ENCODE assay signal across 19 cellular contexts in the genomic region with DNA sequence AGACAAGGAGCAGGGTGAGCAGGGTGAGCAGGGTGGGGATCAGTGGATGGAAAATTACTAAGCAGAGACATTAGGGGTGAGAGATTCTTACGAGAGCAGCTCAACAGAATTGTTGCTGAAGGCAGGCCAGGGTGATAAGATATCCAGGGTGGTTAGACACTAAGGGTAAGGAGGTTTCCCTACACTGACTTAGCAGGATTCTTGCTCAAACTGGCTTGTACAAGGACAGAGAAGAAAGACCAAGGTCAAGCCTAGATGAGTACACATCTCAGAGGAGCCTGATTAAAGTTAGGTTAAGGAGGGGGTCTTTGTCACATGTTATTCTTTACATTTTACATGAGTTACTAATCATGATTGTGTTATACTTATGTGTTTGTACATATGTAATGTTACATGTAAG.
DNase-seq lines count a peak whose midpoint lies in the region; ATAC-seq, FAIRE-seq and TF ChIP-seq lines count a peak whose summit lies in the region.
"Had no signal": no experiment of that assay in that cellular context is flagged by ENCODE, and none has a peak within 500 bp of the region (broad histone marks: within the 10 kb centered on the region; RNA-seq: fewer than 3 reads in every experiment).

No MANE protein-coding gene starts in this region.

- POLR2A ChIA-PET in K562 (lab: Yijun Ruan, JAX): interaction anchor here (1.0 kb wide), 1 partner anchor 18 kb away, joined by 4 read pairs; no protein-coding TSS in a partner anchor

- no peak overlapping the region for H3K4me3 Mint-ChIP-seq in H9
- H3K4me3 Mint-ChIP-seq in stimulated activated memory B cell treated with anti-CD40 and anti-IgM and Interleukin-4, amounts not matched to agents 10 μg/mL and 1 μg/mL and 100 μg/mL, for 72 hours: no peak overlapping the region
- H3K4me3 Mint-ChIP-seq: B cell; CD4-positive, alpha-beta T cell; CD8-positive, alpha-beta T cell had no signal

- H3K23me2 ChIP-seq in H9 (ENCODE audit: insufficient read length, low read depth, low read length, poor library complexity, severe bottlenecking): no peaks in the 10 kb centered on the region

- no peaks in the 10 kb centered on the region for H3K79me1 ChIP-seq in H9 (ENCODE audit: insufficient read depth, low read depth, low read length, poor library complexity, severe bottlenecking)

- no CpG with 5 or more reads among the region's 1 CpG for WGBS in H9 (ENCODE audit: extremely low coverage, insufficient read length, low lambda C conversion rate)
- WGBS in K562 (ENCODE audit: insufficient coverage, low coverage, missing lambda C conversion rate): 7% methylated on average over 1 of the region's 1 CpG

- no peak for TF ChIP-seq RAD21 in K562 (CRISPR knock-in tag; conservative IDR thresholded peaks at IDR 0.05 in 1 of 2, IDR thresholded peaks at IDR 0.05 in 1 of 2)

- in situ Hi-C loops in K562 (cut with MboI): no loop called here

- H3K9me3 ChIP-seq in H9 (ENCODE audit: control insufficient read depth, low read depth, low read length) (no peaks in the 10 kb centered on the region), K562 (replicated peaks; ENCODE audit: control insufficient read depth, insufficient read depth, low read depth, low read length) (no peaks in the 10 kb centered on the region)
- H3K9me3 ChIP-seq: A549; BLaER1 treated with 17β-estradiol and CSF1 and Interleukin-3, amounts not matched to agents 10 nM and 100 nM; Caco-2 had no signal

- intact Hi-C loops in K562 (cut with micrococcal nuclease) (no loop called here), Right ventricle myocardium superior (cut with DNase I) (no loop called here)

- no peak overlapping the region for H2BK15ac ChIP-seq in H9 (ENCODE audit: low read depth, low read length)

- DNase-seq in H9: no peak
- DNase-seq in K562 (ENCODE audit: extremely low read depth in 1 of 4, low spot score in 3 of 4): peak in 1 of 4 experiments; percentile 27
- no peak for DNase-seq in Right ventricle myocardium superior
- no peak for DNase-seq in activated naive CD4-positive, alpha-beta T cell treated with anti-CD3 and anti-CD28 coated beads, Interleukin-2, amount 50 U/mL, for 16 hours
- DNase-seq: AML-193; Caco-2; Calu3; CD4-positive, alpha-beta T cell; CD8-positive, alpha-beta T cell; DMS79 treated with DMSO at 0.1 percent for 48 hours; GF-D8 had no signal

- H3K4ac ChIP-seq in H9 (ENCODE audit: low read depth, low read length): no peak overlapping the region

- no peaks in the 10 kb centered on the region for H3K27me3 Mint-ChIP-seq in H9 (ENCODE audit: low read depth)
- H3K27me3 Mint-ChIP-seq in stimulated activated memory B cell treated with anti-CD40 and anti-IgM and Interleukin-4, amounts not matched to agents 10 μg/mL and 1 μg/mL and 100 μg/mL, for 72 hours: peaks cover 10% of the 10 kb centered on the region
- H3K27me3 Mint-ChIP-seq: CD4-positive, alpha-beta T cell had no signal

- no peak overlapping the region for H4K91ac ChIP-seq in H9 (ENCODE audit: insufficient read length, low read depth, low read length)

- H3K56ac ChIP-seq in H9 (ENCODE audit: insufficient read length, low read depth, low read length): no peak overlapping the region

- no peaks in the 10 kb centered on the region for H3K36me3 ChIP-seq in K562 (ENCODE audit: control insufficient read depth, insufficient read depth, low read length)
- H3K36me3 ChIP-seq: BLaER1 treated with 17β-estradiol and CSF1 and Interleukin-3, amounts not matched to agents 10 nM and 100 nM had no signal

- TF ChIP-seq POLR2A in K562 (conservative IDR thresholded peaks at IDR 0.05): no peak

- H3K4me2 ChIP-seq in H9 (ENCODE audit: insufficient read depth, insufficient read length, low read length) (no peak overlapping the region), K562 (ENCODE audit: insufficient read depth, low read length) (no peak overlapping the region)
- H3K4me2 ChIP-seq: A549; BLaER1 treated with 17β-estradiol and CSF1 and Interleukin-3, amounts not matched to agents 10 nM and 100 nM had no signal

- no peak overlapping the region for H2BK12ac ChIP-seq in H9 (ENCODE audit: insufficient read length, low read depth, low read length)

- no peak overlapping the region for H4K8ac ChIP-seq in H9 (replicated peaks; ENCODE audit: insufficient read length, low read depth, low read length)

- no peak overlapping the region for H2BK120ac ChIP-seq in H9 (ENCODE audit: low read depth, low read length, poor library complexity, severe bottlenecking)

- H3K27me3 ChIP-seq in H9 (ENCODE audit: insufficient read depth, low read length): no peaks in the 10 kb centered on the region
- H3K27me3 ChIP-seq in K562 (ENCODE audit: control insufficient read depth in 2 of 2, insufficient read depth in 2 of 2, low read length in 2 of 2): no peaks in the 10 kb centered on the region
- H3K27me3 ChIP-seq: BLaER1 treated with 17β-estradiol and CSF1 and Interleukin-3, amounts not matched to agents 10 nM and 100 nM had no signal

- H3K9ac ChIP-seq in H9 (ENCODE audit: extremely low read depth, insufficient read length, low read length): no peak overlapping the region
- no peak overlapping the region for H3K9ac ChIP-seq in K562 (ENCODE audit: insufficient read depth in 1 of 2, low read depth in 2 of 2, low read length in 2 of 2)
- H3K9ac ChIP-seq: BLaER1 treated with 17β-estradiol and CSF1 and Interleukin-3, amounts not matched to agents 10 nM and 100 nM had no signal

- H3K9me3 Mint-ChIP-seq in H9: no peaks in the 10 kb centered on the region
- H3K9me3 Mint-ChIP-seq in stimulated activated memory B cell treated with anti-CD40 and anti-IgM and Interleukin-4, amounts not matched to agents 10 μg/mL and 1 μg/mL and 100 μg/mL, for 72 hours: no peaks in the 10 kb centered on the region
- H3K9me3 Mint-ChIP-seq: CD4-positive, alpha-beta T cell; CD8-positive, alpha-beta T cell had no signal

- H3K27ac Mint-ChIP-seq in H9: peak overlapping the region in 2 of 3 experiments; percentile 1 to 10; a peak in 3 of 7 replicates
- H3K27ac Mint-ChIP-seq in stimulated activated memory B cell treated with anti-CD40 and anti-IgM and Interleukin-4, amounts not matched to agents 10 μg/mL and 1 μg/mL and 100 μg/mL, for 72 hours: no peak overlapping the region
- H3K27ac Mint-ChIP-seq: B cell; CD4-positive, alpha-beta T cell; CD8-positive, alpha-beta T cell had no signal

- no peak overlapping the region for H3K23ac ChIP-seq in H9 (ENCODE audit: insufficient read length, low read depth, low read length)

- BruUV-seq in K562 (replicated peaks; lab: Mats Ljungman, UMichigan): no TSS peak

- CTCF ChIA-PET in K562 (lab: Yijun Ruan, JAX; ENCODE audit: low intra/inter-chr PET ratio): no interaction called here

- H3K36me3 Mint-ChIP-seq in H9 (ENCODE audit: insufficient read depth in 1 of 3, low read depth in 3 of 3): no peaks in the 10 kb centered on the region; a peak in 1 of 7 replicates
- no peaks in the 10 kb centered on the region for H3K36me3 Mint-ChIP-seq in stimulated activated memory B cell treated with anti-CD40 and anti-IgM and Interleukin-4, amounts not matched to agents 10 μg/mL and 1 μg/mL and 100 μg/mL, for 72 hours
- H3K36me3 Mint-ChIP-seq: CD8-positive, alpha-beta T cell had no signal

- no peak overlapping the region for H3K27ac ChIP-seq in H9 (ENCODE audit: insufficient read length, low read depth, low read length)
- no peak overlapping the region for H3K27ac ChIP-seq in K562 (ENCODE audit: extremely low read depth, low read depth, low read length)
- H3K27ac ChIP-seq: 22Rv1; A549; BLaER1 treated with 17β-estradiol and CSF1 and Interleukin-3, amounts not matched to agents 10 nM and 100 nM; C4-2B had no signal

- no peak for TF ChIP-seq CTCF in H9 (conservative IDR thresholded peaks at IDR 0.05)
- no peak for TF ChIP-seq CTCF in K562 (IDR thresholded peaks at IDR 0.05 in 2 of 3, conservative IDR thresholded peaks at IDR 0.05 in 1 of 3; ENCODE audit: insufficient read depth in 2 of 3, low read depth in 1 of 3, low read length in 3 of 3)

- no peak overlapping the region for H2BK5ac ChIP-seq in H9 (ENCODE audit: insufficient read length, low read length)

- no peak overlapping the region for H3T11ph ChIP-seq in H9 (ENCODE audit: low read length)

- H3K9me1 ChIP-seq in K562 (ENCODE audit: control insufficient read depth, insufficient read depth, low read length): no peaks in the 10 kb centered on the region

- no peak for FAIRE-seq in K562 (lab: Jason Lieb, UNC)
- FAIRE-seq: D721Med, GM12891 had no signal

- H3K18ac ChIP-seq in H9 (ENCODE audit: insufficient read length, low read depth, low read length): no peak overlapping the region

- H3K79me2 ChIP-seq in H9 (ENCODE audit: insufficient read depth, low read length) (no peaks in the 10 kb centered on the region), K562 (ENCODE audit: control insufficient read depth, insufficient read depth, low read length) (no peaks in the 10 kb centered on the region)

- H4K20me1 ChIP-seq in H9 (ENCODE audit: control insufficient read depth, insufficient read depth, insufficient read length) (no peaks in the 10 kb centered on the region), K562 (replicated peaks; ENCODE audit: control insufficient read depth, insufficient read depth, low read length) (no peaks in the 10 kb centered on the region)
- H4K20me1 ChIP-seq: BLaER1 treated with 17β-estradiol and CSF1 and Interleukin-3, amounts not matched to agents 10 nM and 100 nM had no signal

- H3K14ac ChIP-seq in H9 (ENCODE audit: insufficient read depth, low read length): no peak overlapping the region

- no peak for TF ChIP-seq EP300 in K562 (IDR thresholded peaks at IDR 0.05; ENCODE audit: low read length)

- no peak overlapping the region for H4K5ac ChIP-seq in H9 (ENCODE audit: insufficient read length, low read depth, low read length)

- no peak overlapping the region for H2BK20ac ChIP-seq in H9 (ENCODE audit: low read depth, low read length, poor library complexity, severe bottlenecking)

- no peak; the same call in 1 of the 3 replicates for ATAC-seq in K562
- peak; percentile 47 for ATAC-seq in stimulated activated memory B cell treated with anti-CD40 and anti-IgM and Interleukin-4, amounts not matched to agents 10 μg/mL and 1 μg/mL and 100 μg/mL, for 72 hours
- no peak for ATAC-seq in Right ventricle myocardium superior (ENCODE audit: poor library complexity)
- ATAC-seq: A549; CD8-positive, alpha-beta T cell had no signal

- no peak overlapping the region for H2AFZ ChIP-seq in H9 (ENCODE audit: low read length)
- H2AFZ ChIP-seq in K562 (ENCODE audit: low read depth, low read length): peak overlapping the region; percentile 36

- peaks cover 40% of the 10 kb centered on the region in 2 experiments for H3K4me1 Mint-ChIP-seq in H9
- no peaks in the 10 kb centered on the region for H3K4me1 Mint-ChIP-seq in stimulated activated memory B cell treated with anti-CD40 and anti-IgM and Interleukin-4, amounts not matched to agents 10 μg/mL and 1 μg/mL and 100 μg/mL, for 72 hours
- H3K4me1 Mint-ChIP-seq: B cell had no signal

- no peak overlapping the region for H2AK5ac ChIP-seq in H9 (ENCODE audit: insufficient read length, low read length)

- H3K4me3 ChIP-seq in K562: no peak overlapping the region
- H3K4me3 ChIP-seq: A549; BLaER1 treated with 17β-estradiol and CSF1 and Interleukin-3, amounts not matched to agents 10 nM and 100 nM had no signal

- H3K4me1 ChIP-seq in H9 (ENCODE audit: insufficient read depth, low read length): peaks cover 10% of the 10 kb centered on the region
- H3K4me1 ChIP-seq in K562 (replicated peaks in 1 of 2; ENCODE audit: control insufficient read depth in 2 of 2, insufficient read depth in 2 of 2, low read length in 2 of 2): peaks cover 0 to 6% of the 10 kb centered on the region in 2 experiments; a peak in 1 of 5 replicates
- H3K4me1 ChIP-seq: A549; BLaER1 treated with 17β-estradiol and CSF1 and Interleukin-3, amounts not matched to agents 10 nM and 100 nM; Caco-2 had no signal
